ENCODE assay signal across 40 cellular contexts in the genomic region with DNA sequence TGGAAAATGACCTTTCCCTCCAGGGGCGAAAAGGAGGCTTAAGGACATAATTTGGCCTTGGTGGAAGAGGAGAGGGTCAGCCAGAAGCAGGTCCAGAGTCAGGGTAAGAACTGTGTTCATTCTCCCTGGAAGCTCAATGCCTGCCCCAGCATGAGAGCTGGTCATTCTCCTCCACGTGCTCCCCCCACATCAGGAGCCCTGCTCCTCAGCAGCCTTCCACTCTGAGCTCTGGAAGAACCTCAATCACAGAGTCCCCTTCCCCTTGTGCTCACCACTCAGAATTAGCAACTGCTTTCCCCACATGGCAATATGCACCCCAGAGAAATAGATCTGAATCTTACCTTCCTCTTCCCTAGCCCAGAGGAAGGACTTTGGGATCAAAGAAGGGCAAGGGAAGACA.
"Had no signal": no experiment of that assay in that cellular context is flagged by ENCODE, and none has a peak within 500 bp of the region (broad histone marks: within the 10 kb centered on the region; RNA-seq: fewer than 3 reads in every experiment).

No MANE protein-coding gene starts in this region.

- ATAC-seq: activated naive CD4-positive, alpha-beta T cell treated with anti-CD3 and anti-CD28 coated beads, Interleukin-2, amount 50 U/mL, for 72 hours; activated naive CD8-positive, alpha-beta T cell treated with anti-CD3 and anti-CD28 coated beads, Interleukin-2, amount 50 U/mL, for 24 hours; activated T-cell treated with anti-CD3 and anti-CD28 coated beads, Interleukin-2, amount 50 U/mL, for 4 hours; activated T-cell treated with anti-CD3 and anti-CD28 coated beads, Interleukin-2, amount 50 U/mL, for 72 hours; activated T-helper 17 cell treated with anti-CD3 and anti-CD28 coated beads, Interleukin-2, amount 50 U/mL, for 72 hours; body of pancreas had no signal

- H3K27ac ChIP-seq: adrenal gland, ascending aorta, body of pancreas, brain microvascular endothelial cell, breast epithelium, cardiac muscle cell had no signal

- FAIRE-seq: astrocyte, bronchial epithelial cell had no signal

- DNase-seq: activated effector memory CD4-positive, alpha-beta T cell treated with anti-CD3 and anti-CD28 coated beads, Interleukin-2, amount 50 U/mL, for 16 hours; activated effector memory CD4-positive, alpha-beta T cell treated with Interleukin-2 at 50 U/mL for 16 hours; activated gamma-delta T cell; activated gamma-delta T cell treated with Interleukin-2 at 50 U/mL for 16 hours; activated naive CD4-positive, alpha-beta T cell; activated naive CD4-positive, alpha-beta T cell treated with anti-CD3 and anti-CD28 coated beads for 36 hours; activated naive CD4-positive, alpha-beta T cell treated with anti-CD3 and anti-CD28 coated beads, Interleukin-2, amount 10 ng/mL, durations not matched to agents 7 days and 5 days; activated naive CD4-positive, alpha-beta T cell treated with anti-CD3 and anti-CD28 coated beads, Interleukin-2, amount 50 U/mL, for 16 hours; activated naive CD4-positive, alpha-beta T cell treated with Interleukin-2 at 50 U/mL for 16 hours; activated naive CD8-positive, alpha-beta T cell treated with anti-CD3 and anti-CD28 coated beads for 36 hours; activated naive CD8-positive, alpha-beta T cell treated with anti-CD3 and anti-CD28 coated beads, Interleukin-2, amount 10 ng/mL, durations not matched to agents 7 days and 5 days; activated naive CD8-positive, alpha-beta T cell treated with anti-CD3 and anti-CD28 coated beads, Interleukin-2, amount 50 U/mL, for 24 hours; activated T-cell treated with anti-CD3 and anti-CD28 coated beads, Interleukin-2, amount 50 U/mL, for 1 hour; activated T-cell treated with anti-CD3 and anti-CD28 coated beads, Interleukin-2, amount 50 U/mL, for 24 hours; activated T-cell treated with anti-CD3 and anti-CD28 coated beads, Interleukin-2, amount 50 U/mL, for 4 hours; activated T-cell treated with anti-CD3 and anti-CD28 coated beads, Interleukin-2, amount 50 U/mL, for 48 hours; activated T-cell treated with anti-CD3 and anti-CD28 coated beads, Interleukin-2, amount 50 U/mL, for 72 hours; adrenal gland; amniotic stem cell; amygdala; anterior cingulate cortex; aorta; body of pancreas; brain microvascular endothelial cell; caudate nucleus; central memory CD4-positive, alpha-beta T cell; cerebellar nuclear complex had no signal

- H3K36me3 ChIP-seq: adrenal gland, ascending aorta, brain microvascular endothelial cell, breast epithelium, cardiac muscle cell had no signal

- H3K9me3 Mint-ChIP-seq: activated naive CD8-positive, alpha-beta T cell treated with anti-CD3 and anti-CD28 coated beads, Interleukin-2, amount 10 ng/mL, durations not matched to agents 7 days and 5 days; activated naive CD8-positive, alpha-beta T cell treated with anti-CD3 and anti-CD28 coated beads, Interleukin-2, amount 50 U/mL, for 24 hours; activated T-cell treated with anti-CD3 and anti-CD28 coated beads, Interleukin-2, amount 50 U/mL, for 4 hours; activated T-helper 1 cell treated with anti-CD3 and anti-CD28 coated beads, Interleukin-12 subunit alpha, Interleukin-12 subunit beta, Interleukin-2, Interleukin-4 antibody, amounts not matched to agents 30 ng/mL and 10 ng/mL and 1 ng/mL, durations not matched to agents 14 hours and 24 hours and 36 hours; activated T-helper 2 cell treated with anti-CD3 and anti-CD28 coated beads, Interferon-gamma antibody, Interleukin-2, Interleukin-4, amounts not matched to agents 10 μg/mL and 5 μg/mL and 100 μg/mL, durations not matched to agents 14 hours and 24 hours and 36 hours had no signal

- H3K4me3 ChIP-seq: adrenal gland, ascending aorta, body of pancreas, breast epithelium, cardiac muscle cell had no signal

- H3K27me3 ChIP-seq: adrenal gland, ascending aorta, body of pancreas, brain microvascular endothelial cell, breast epithelium, cardiac muscle cell had no signal

- H3K27me3 Mint-ChIP-seq: activated naive CD4-positive, alpha-beta T cell treated with anti-CD3 and anti-CD28 coated beads, Interleukin-2, amount 10 ng/mL, durations not matched to agents 7 days and 5 days; activated naive CD8-positive, alpha-beta T cell treated with anti-CD3 and anti-CD28 coated beads, Interleukin-2, amount 10 ng/mL, durations not matched to agents 7 days and 5 days; activated naive CD8-positive, alpha-beta T cell treated with anti-CD3 and anti-CD28 coated beads, Interleukin-2, amount 50 U/mL, for 24 hours; central memory CD8-positive, alpha-beta T cell had no signal

- H3K27ac Mint-ChIP-seq: activated naive CD4-positive, alpha-beta T cell treated with anti-CD3 and anti-CD28 coated beads for 36 hours; activated naive CD4-positive, alpha-beta T cell treated with anti-CD3 and anti-CD28 coated beads, Interleukin-2, amount 10 ng/mL, durations not matched to agents 7 days and 5 days; activated naive CD4-positive, alpha-beta T cell treated with anti-CD3 and anti-CD28 coated beads, Interleukin-2, amount 50 U/mL, for 24 hours; activated naive CD4-positive, alpha-beta T cell treated with anti-CD3 and anti-CD28 coated beads, Interleukin-2, amount 50 U/mL, for 72 hours; activated naive CD8-positive, alpha-beta T cell; activated naive CD8-positive, alpha-beta T cell treated with anti-CD3 and anti-CD28 coated beads for 36 hours; activated naive CD8-positive, alpha-beta T cell treated with anti-CD3 and anti-CD28 coated beads, Interleukin-2, amount 10 ng/mL, durations not matched to agents 7 days and 5 days; activated naive CD8-positive, alpha-beta T cell treated with anti-CD3 and anti-CD28 coated beads, Interleukin-2, amount 50 U/mL, for 24 hours; activated T-cell treated with anti-CD3 and anti-CD28 coated beads, Interleukin-2, amount 50 U/mL, for 24 hours; activated T-cell treated with anti-CD3 and anti-CD28 coated beads, Interleukin-2, amount 50 U/mL, for 72 hours; activated T-helper 1 cell treated with anti-CD3 and anti-CD28 coated beads, Interleukin-12 subunit alpha, Interleukin-12 subunit beta, Interleukin-2, Interleukin-4 antibody, amounts not matched to agents 30 ng/mL and 10 ng/mL and 1 ng/mL, durations not matched to agents 14 hours and 24 hours and 36 hours; activated T-helper 17 cell treated with anti-CD3 and anti-CD28 coated beads, Interleukin-2, amount 50 U/mL, for 72 hours; activated T-helper 2 cell treated with anti-CD3 and anti-CD28 coated beads, Interferon-gamma antibody, Interleukin-2, Interleukin-4, amounts not matched to agents 10 μg/mL and 5 μg/mL and 100 μg/mL, durations not matched to agents 14 hours and 24 hours and 36 hours; brain had no signal

- H3K4me1 ChIP-seq: adrenal gland, ascending aorta, body of pancreas, breast epithelium had no signal

- H3K4me3 Mint-ChIP-seq: activated naive CD4-positive, alpha-beta T cell treated with anti-CD3 and anti-CD28 coated beads for 36 hours; activated naive CD4-positive, alpha-beta T cell treated with anti-CD3 and anti-CD28 coated beads, Interleukin-2, amount 10 ng/mL, durations not matched to agents 7 days and 5 days; activated naive CD4-positive, alpha-beta T cell treated with anti-CD3 and anti-CD28 coated beads, Interleukin-2, amount 50 U/mL, for 24 hours; activated naive CD8-positive, alpha-beta T cell; activated naive CD8-positive, alpha-beta T cell treated with anti-CD3 and anti-CD28 coated beads for 36 hours; activated naive CD8-positive, alpha-beta T cell treated with anti-CD3 and anti-CD28 coated beads, Interleukin-2, amount 10 ng/mL, durations not matched to agents 7 days and 5 days; activated naive CD8-positive, alpha-beta T cell treated with anti-CD3 and anti-CD28 coated beads, Interleukin-2, amount 50 U/mL, for 24 hours; activated T-cell treated with anti-CD3 and anti-CD28 coated beads, Interleukin-2, amount 50 U/mL, for 24 hours; activated T-cell treated with anti-CD3 and anti-CD28 coated beads, Interleukin-2, amount 50 U/mL, for 4 hours; activated T-cell treated with anti-CD3 and anti-CD28 coated beads, Interleukin-2, amount 50 U/mL, for 72 hours; activated T-helper 1 cell treated with anti-CD3 and anti-CD28 coated beads, Interleukin-12 subunit alpha, Interleukin-12 subunit beta, Interleukin-2, Interleukin-4 antibody, amounts not matched to agents 30 ng/mL and 10 ng/mL and 1 ng/mL, durations not matched to agents 14 hours and 24 hours and 36 hours; activated T-helper 17 cell treated with anti-CD3 and anti-CD28 coated beads, Interleukin-2, amount 50 U/mL, for 72 hours; brain; central memory CD8-positive, alpha-beta T cell had no signal

- H3K9me3 ChIP-seq: adrenal gland, ascending aorta, body of pancreas, breast epithelium had no signal

- H3K36me3 Mint-ChIP-seq: activated naive CD4-positive, alpha-beta T cell treated with anti-CD3 and anti-CD28 coated beads, Interleukin-2, amount 10 ng/mL, durations not matched to agents 7 days and 5 days; activated naive CD4-positive, alpha-beta T cell treated with anti-CD3 and anti-CD28 coated beads, Interleukin-2, amount 50 U/mL, for 24 hours; activated naive CD4-positive, alpha-beta T cell treated with anti-CD3 and anti-CD28 coated beads, Interleukin-2, amount 50 U/mL, for 72 hours; activated naive CD8-positive, alpha-beta T cell; activated naive CD8-positive, alpha-beta T cell treated with anti-CD3 and anti-CD28 coated beads for 36 hours; activated naive CD8-positive, alpha-beta T cell treated with anti-CD3 and anti-CD28 coated beads, Interleukin-2, amount 10 ng/mL, durations not matched to agents 7 days and 5 days; brain had no signal

- H3K4me1 Mint-ChIP-seq: activated naive CD4-positive, alpha-beta T cell treated with anti-CD3 and anti-CD28 coated beads, Interleukin-2, amount 10 ng/mL, durations not matched to agents 7 days and 5 days; activated naive CD4-positive, alpha-beta T cell treated with anti-CD3 and anti-CD28 coated beads, Interleukin-2, amount 50 U/mL, for 24 hours; activated naive CD8-positive, alpha-beta T cell treated with anti-CD3 and anti-CD28 coated beads for 36 hours; activated naive CD8-positive, alpha-beta T cell treated with anti-CD3 and anti-CD28 coated beads, Interleukin-2, amount 10 ng/mL, durations not matched to agents 7 days and 5 days; activated naive CD8-positive, alpha-beta T cell treated with anti-CD3 and anti-CD28 coated beads, Interleukin-2, amount 50 U/mL, for 24 hours; activated T-helper 17 cell treated with anti-CD3 and anti-CD28 coated beads, Interleukin-2, amount 50 U/mL, for 72 hours; brain; central memory CD8-positive, alpha-beta T cell had no signal
